Comparison of ENCODE assay signal across 17 cellular contexts in the genomic region with DNA sequence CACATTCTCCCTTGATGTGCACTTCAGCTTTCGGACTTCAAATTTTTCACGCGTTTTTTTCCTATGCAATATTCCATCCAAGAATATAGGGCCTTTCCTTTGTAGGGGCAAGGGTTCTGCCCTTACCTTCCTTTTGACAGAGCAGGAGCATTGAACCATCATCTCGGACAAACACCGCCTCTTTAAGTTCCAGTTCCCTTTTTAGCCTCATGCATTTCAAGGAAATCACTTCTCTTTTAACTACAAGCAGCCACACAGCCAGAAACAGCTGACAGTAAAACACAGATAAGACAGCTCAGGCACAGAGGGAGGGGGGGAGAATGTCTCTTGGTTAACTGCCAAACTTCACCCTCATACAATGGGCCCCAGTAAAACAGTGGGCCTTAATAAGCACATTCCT.
"Had no signal": no experiment of that assay in that cellular context is flagged by ENCODE, and none has a peak within 500 bp of the region (broad histone marks: within the 10 kb centered on the region; RNA-seq: fewer than 3 reads in every experiment).

No MANE protein-coding gene starts in this region.

- H3K27ac Mint-ChIP-seq: activated naive CD8-positive, alpha-beta T cell; nephron had no signal

- DNase-seq: activated CD4-positive, alpha-beta T cell treated with anti-CD3 and anti-CD28 coated beads for 1 hour; activated CD4-positive, alpha-beta T cell treated with anti-CD3 and anti-CD28 coated beads, Interleukin-2, amount 50 U/mL, for 48 hours; activated gamma-delta T cell; activated T-cell treated with anti-CD3 and anti-CD28 coated beads, Interleukin-2, amount 50 U/mL, for 48 hours; amygdala; cerebellar nuclear complex; dermis blood vessel endothelial cell; hippocampal formation; left ventricle myocardium superior; mesendoderm; sigmoid colon; stimulated activated CD4-positive, alpha-beta T cell treated with anti-CD3 and anti-CD28 coated beads, Interleukin-12 subunit alpha, Interleukin-12 subunit beta, amount 100 ng/mL, for 4 hours; stimulated activated naive CD8-positive, alpha-beta T cell treated with anti-CD3 and anti-CD28 coated beads, Interleukin-15, Interleukin-2, amounts not matched to agents 100 U/mL and 50 U/mL, for 24 hours; upper lobe of left lung had no signal

- H3K27ac ChIP-seq: sigmoid colon, suprapubic skin, upper lobe of left lung had no signal

- H3K4me3 Mint-ChIP-seq: activated naive CD8-positive, alpha-beta T cell; nephron had no signal

- H3K27me3 ChIP-seq: sigmoid colon, suprapubic skin, upper lobe of left lung had no signal

- H3K4me3 ChIP-seq: sigmoid colon, suprapubic skin, upper lobe of left lung had no signal

- H3K4me1 ChIP-seq: sigmoid colon, suprapubic skin, upper lobe of left lung had no signal

- ATAC-seq: left ventricle myocardium superior; stimulated activated naive CD8-positive, alpha-beta T cell treated with anti-CD3 and anti-CD28 coated beads, Interleukin-15, Interleukin-2, amounts not matched to agents 100 U/mL and 50 U/mL, for 24 hours had no signal

- H3K27me3 Mint-ChIP-seq: activated naive CD8-positive, alpha-beta T cell had no signal

- H3K36me3 ChIP-seq: sigmoid colon, suprapubic skin, upper lobe of left lung had no signal

- H3K36me3 Mint-ChIP-seq: activated naive CD8-positive, alpha-beta T cell had no signal
